Comparison of ENCODE assay signal across 1 cellular context in the genomic region with DNA sequence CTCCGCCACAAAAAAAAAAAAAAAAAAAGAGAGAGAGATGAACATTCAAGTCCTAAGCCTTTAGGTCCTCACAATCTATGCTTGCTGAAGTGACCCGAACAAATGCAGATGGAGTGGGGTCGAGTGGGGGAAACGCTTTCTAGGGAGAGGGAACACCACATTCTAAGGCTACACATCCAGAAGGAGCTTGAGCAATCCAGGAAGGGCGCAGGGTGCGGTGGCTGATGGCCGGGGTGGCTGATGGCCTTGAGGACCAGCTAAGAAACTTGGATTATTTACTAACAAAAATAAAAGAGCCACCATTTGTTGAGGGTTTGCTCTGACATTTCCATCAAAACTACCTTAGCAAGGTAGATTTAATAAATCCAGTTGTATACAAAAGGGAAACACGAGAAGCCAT.
TF ChIP-seq lines count a peak whose summit lies in the region.

No MANE protein-coding gene starts in this region.

TF ChIP-seq in K562, 482 proteins besides CTCF, POLR2A, EP300 and RAD21:
- TF ChIP-seq ZNF445 (CRISPR knock-in tag; IDR thresholded peaks at IDR 0.05; ENCODE audit: low read depth): no peak
- TF ChIP-seq STAT5A (IDR thresholded peaks at IDR 0.05; ENCODE audit: borderline replicate concordance, low read length): no peak
- TF ChIP-seq FOXJ2 (tag; IDR thresholded peaks at IDR 0.05): no peak
- TF ChIP-seq ZNF639 (CRISPR knock-in tag; conservative IDR thresholded peaks at IDR 0.05 in 1 of 2, IDR thresholded peaks at IDR 0.05 in 1 of 2): no peak
- no peak for TF ChIP-seq GABPB1 (CRISPR knock-in tag; IDR thresholded peaks at IDR 0.05)
- no peak for TF ChIP-seq CREB1 (IDR thresholded peaks at IDR 0.05)
- no peak for TF ChIP-seq CREB1 (CRISPR knock-in tag; IDR thresholded peaks at IDR 0.05)
- no peak for TF ChIP-seq POLR2H (tag; IDR thresholded peaks at IDR 0.05; ENCODE audit: low read depth)
- no peak for TF ChIP-seq MED1 (CRISPR knock-in tag; IDR thresholded peaks at IDR 0.05; ENCODE audit: borderline replicate concordance)
- TF ChIP-seq USF2 (CRISPR knock-in tag; IDR thresholded peaks at IDR 0.05): no peak
- no peak for TF ChIP-seq BRF1 (IDR thresholded peaks at IDR 0.05; ENCODE audit: borderline replicate concordance, extremely low read depth, insufficient read length)
- no peak for TF ChIP-seq ZNF197 (CRISPR knock-in tag; IDR thresholded peaks at IDR 0.05; ENCODE audit: low read depth)
- no peak for TF ChIP-seq AFF1 (IDR thresholded peaks at IDR 0.05; ENCODE audit: low read depth in 1 of 2, partially characterized antibody in 2 of 2)
- TF ChIP-seq ZNF280B (CRISPR knock-in tag; IDR thresholded peaks at IDR 0.05): no peak
- no peak for TF ChIP-seq SMARCE1 (IDR thresholded peaks at IDR 0.05)
- no peak for TF ChIP-seq SIN3A (IDR thresholded peaks at IDR 0.05; ENCODE audit: borderline replicate concordance in 2 of 2, control insufficient read depth in 1 of 2, low read depth in 2 of 2, low read length in 2 of 2)
- TF ChIP-seq ATF1 (CRISPR knock-in tag; IDR thresholded peaks at IDR 0.05): no peak
- no peak for TF ChIP-seq ATF1 (tag; IDR thresholded peaks at IDR 0.05)
- no peak for TF ChIP-seq HNRNPUL1 (IDR thresholded peaks at IDR 0.05; ENCODE audit: low read length)
- no peak for TF ChIP-seq NCOA4 (IDR thresholded peaks at IDR 0.05; ENCODE audit: partially characterized antibody)
- TF ChIP-seq NCOA1 (IDR thresholded peaks at IDR 0.05; ENCODE audit: low read depth): no peak
